ENCODE assay signal across 12 cellular contexts in the genomic region with DNA sequence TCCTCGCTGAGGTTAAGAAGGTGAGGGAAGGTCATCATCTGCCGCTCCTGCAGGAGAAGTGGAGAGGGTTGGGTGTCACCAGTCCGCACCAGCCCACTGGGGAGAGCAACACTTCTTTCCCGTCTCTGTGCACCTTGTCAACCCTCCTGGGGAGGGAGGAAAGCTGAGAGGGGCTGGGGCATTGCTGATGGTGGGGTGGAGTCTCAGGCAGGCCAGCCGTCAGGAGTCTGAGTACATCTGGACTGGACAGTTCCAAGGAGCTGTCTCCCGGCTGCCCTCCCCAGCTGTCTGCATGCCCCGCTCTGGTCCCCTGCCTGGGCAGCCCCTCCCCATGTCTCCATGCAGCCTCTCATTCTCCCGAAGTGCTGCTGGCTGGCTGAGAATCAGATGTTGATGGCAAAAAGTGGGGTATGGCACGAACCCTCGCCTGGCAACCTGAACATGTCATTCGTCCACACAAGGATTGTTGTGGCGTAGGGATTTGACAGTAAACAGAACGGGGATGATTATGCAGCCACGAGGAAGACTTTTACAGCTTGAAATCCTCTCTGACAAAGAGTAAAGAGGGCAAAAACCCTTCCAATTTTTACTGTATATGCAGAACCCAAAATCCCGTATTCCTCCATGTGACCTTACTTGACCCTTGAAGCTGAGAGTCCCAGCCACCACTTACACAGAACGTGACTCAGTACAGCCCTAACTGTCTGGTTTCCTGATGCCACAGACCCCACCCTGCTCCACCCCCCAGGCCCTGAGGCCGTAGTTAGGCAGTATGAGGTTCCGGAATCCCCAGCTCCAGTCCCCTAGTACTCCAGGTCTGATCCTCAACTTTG.
DNase-seq lines count a peak whose midpoint lies in the region; ATAC-seq, FAIRE-seq and TF ChIP-seq lines count a peak whose summit lies in the region.
"Had no signal": no experiment of that assay in that cellular context is flagged by ENCODE, and none has a peak within 500 bp of the region (broad histone marks: within the 10 kb centered on the region; RNA-seq: fewer than 3 reads in every experiment).

No MANE protein-coding gene starts in this region.

- H3K27ac ChIP-seq in cardiac muscle cell (no peak overlapping the region), small intestine (ENCODE audit: low read depth in 1 of 2, low read length in 1 of 2) (no peak overlapping the region)
- H3K27ac ChIP-seq: skin epidermis, VCaP had no signal

- H3K9me3 Mint-ChIP-seq in effector memory CD8-positive, alpha-beta T cell = no peaks in the 10 kb centered on the region
- no peaks in the 10 kb centered on the region for H3K9me3 Mint-ChIP-seq in Caco-2 (ENCODE audit: unreplicated experiment)
- H3K9me3 Mint-ChIP-seq: stimulated activated memory B cell treated with anti-CD40 and anti-IgM and Interleukin-4, amounts not matched to agents 10 μg/mL and 1 μg/mL and 100 μg/mL, for 72 hours had no signal

- no peak overlapping the region for H3K27ac Mint-ChIP-seq in effector memory CD8-positive, alpha-beta T cell
- no peak overlapping the region for H3K27ac Mint-ChIP-seq in Caco-2 (ENCODE audit: unreplicated experiment)
- H3K27ac Mint-ChIP-seq: stimulated activated memory B cell treated with anti-CD40 and anti-IgM and Interleukin-4, amounts not matched to agents 10 μg/mL and 1 μg/mL and 100 μg/mL, for 72 hours had no signal

- ATAC-seq in effector memory CD8-positive, alpha-beta T cell (replicated peaks) = no peak
- ATAC-seq: stimulated activated memory B cell treated with anti-CD40 and anti-IgM and Interleukin-4, amounts not matched to agents 10 μg/mL and 1 μg/mL and 100 μg/mL, for 72 hours had no signal

- BruUV-seq in Caco-2 (replicated peaks; lab: Mats Ljungman, UMichigan) = no TSS peak

- TF ChIP-seq CTCF in cardiac muscle cell (IDR thresholded peaks at IDR 0.05; ENCODE audit: low read depth, low read length) (no peak), Caco-2 (IDR thresholded peaks at IDR 0.05; ENCODE audit: insufficient read depth in 1 of 2, low read depth in 1 of 2, low read length in 1 of 2, severe bottlenecking in 1 of 2, unreplicated experiment in 1 of 2) (no peak)

- peaks cover 31 to 54% of the 10 kb centered on the region in 2 donors for H3K27me3 Mint-ChIP-seq in effector memory CD8-positive, alpha-beta T cell
- no peaks in the 10 kb centered on the region for H3K27me3 Mint-ChIP-seq in Caco-2 (ENCODE audit: insufficient read depth, unreplicated experiment)

- no peaks in the 10 kb centered on the region for H3K36me3 Mint-ChIP-seq in effector memory CD8-positive, alpha-beta T cell (ENCODE audit: insufficient read depth)
- H3K36me3 Mint-ChIP-seq in Caco-2 (ENCODE audit: insufficient read depth, unreplicated experiment) = no peaks in the 10 kb centered on the region
- H3K36me3 Mint-ChIP-seq: stimulated activated memory B cell treated with anti-CD40 and anti-IgM and Interleukin-4, amounts not matched to agents 10 μg/mL and 1 μg/mL and 100 μg/mL, for 72 hours had no signal

- no peaks in the 10 kb centered on the region for H3K9me3 ChIP-seq in cardiac muscle cell (ENCODE audit: low read depth)
- H3K9me3 ChIP-seq in small intestine (ENCODE audit: control insufficient read depth, low read depth) = no peaks in the 10 kb centered on the region
- no peaks in the 10 kb centered on the region for H3K9me3 ChIP-seq in Caco-2

- DNase-seq in NOMO-1 treated with DMSO at 0.1 percent for 48 hours (lab: John Stamatoyannopoulos, UW; ENCODE audit: unreplicated experiment) (peak; percentile 16), NOMO-1 (lab: John Stamatoyannopoulos, UW; ENCODE audit: unreplicated experiment in 2 of 2) (no peak), RPMI7951 (ENCODE audit: low read depth) (peak; percentile 75), cardiac muscle cell (ENCODE audit: low read depth in 1 of 2, low spot score in 1 of 2) (peak; percentile 18 to 67), small intestine (peak; percentile 31), Caco-2 (no peak)
- no peak for DNase-seq in activated CD4-positive, alpha-beta T cell treated with anti-CD3 and anti-CD28 coated beads, Interleukin-2, amount 50 U/mL, for 1 hour
- DNase-seq in effector memory CD8-positive, alpha-beta T cell = no peak
- DNase-seq: AML-193 had no signal

- H3K4me3 Mint-ChIP-seq in effector memory CD8-positive, alpha-beta T cell = no peak overlapping the region
- no peak overlapping the region for H3K4me3 Mint-ChIP-seq in Caco-2 (ENCODE audit: unreplicated experiment)
- H3K4me3 Mint-ChIP-seq: stimulated activated memory B cell treated with anti-CD40 and anti-IgM and Interleukin-4, amounts not matched to agents 10 μg/mL and 1 μg/mL and 100 μg/mL, for 72 hours had no signal

- 41 to 56% (median 48%) methylated on average over 18 of the region's 18 CpGs for WGBS in small intestine, 3 donors

- H3K4me3 ChIP-seq in cardiac muscle cell (no peak overlapping the region), small intestine (ENCODE audit: low read depth in 1 of 2, low read length in 2 of 2) (no peak overlapping the region), Caco-2 (ENCODE audit: low read depth, low read length) (no peak overlapping the region)
- H3K4me3 ChIP-seq: skin epidermis had no signal

- FAIRE-seq in small intestine (lab: Jason Lieb, UNC) = no peak

- H3K4me1 ChIP-seq in cardiac muscle cell (ENCODE audit: low read depth) = peaks cover 7% of the 10 kb centered on the region
- H3K4me1 ChIP-seq in small intestine (ENCODE audit: control insufficient read depth in 2 of 2, insufficient read depth in 1 of 2, low read depth in 1 of 2, low read length in 1 of 2) = no peaks in the 10 kb centered on the region
- H3K4me1 ChIP-seq in Caco-2 = no peaks in the 10 kb centered on the region

- POLR2A ChIA-PET in Caco-2 (lab: Charles Lee) = no interaction called here

- CTCF ChIA-PET in Caco-2 (lab: Charles Lee) = no interaction called here

- H3K27me3 ChIP-seq in cardiac muscle cell = no peaks in the 10 kb centered on the region
- H3K27me3 ChIP-seq in small intestine (ENCODE audit: control insufficient read depth in 2 of 2, insufficient read depth in 2 of 2, low read length in 2 of 2) = no peaks in the 10 kb centered on the region
- no peaks in the 10 kb centered on the region for H3K27me3 ChIP-seq in Caco-2 (replicated peaks; ENCODE audit: control insufficient read depth, insufficient read depth, low read length)

- intact Hi-C loops in Caco-2 (cut with micrococcal nuclease; ENCODE audit: unreplicated experiment) = no loop called here

- H3K36me3 ChIP-seq in cardiac muscle cell = no peaks in the 10 kb centered on the region
- H3K36me3 ChIP-seq in small intestine (ENCODE audit: control insufficient read depth in 2 of 2, insufficient read depth in 2 of 2, low read length in 2 of 2) = no peaks in the 10 kb centered on the region
- no peaks in the 10 kb centered on the region for H3K36me3 ChIP-seq in Caco-2 (ENCODE audit: control insufficient read depth, insufficient read depth, low read length)

- no peaks in the 10 kb centered on the region for H3K4me1 Mint-ChIP-seq in effector memory CD8-positive, alpha-beta T cell (ENCODE audit: low read depth in 2 of 2)
- peaks cover 7% of the 10 kb centered on the region for H3K4me1 Mint-ChIP-seq in Caco-2 (ENCODE audit: low read depth, unreplicated experiment)

Comparison
In these comparisons a context has a peak if more than half of its experiments do, and no peak if none do; other contexts are left out.
1. DNase-seq: peak in NOMO-1 treated with DMSO at 0.1 percent for 48 hours (single experiment), RPMI7951 (single experiment), cardiac muscle cell (2 of 2) and small intestine (single experiment); none in NOMO-1 (0 of 2), activated CD4-positive, alpha-beta T cell treated with anti-CD3 and anti-CD28 coated beads, Interleukin-2, amount 50 U/mL, for 1 hour (single experiment), effector memory CD8-positive, alpha-beta T cell (0 of 3) and Caco-2 (0 of 2).